1 cellular context compared by ENCODE assay signal in the genomic region with DNA sequence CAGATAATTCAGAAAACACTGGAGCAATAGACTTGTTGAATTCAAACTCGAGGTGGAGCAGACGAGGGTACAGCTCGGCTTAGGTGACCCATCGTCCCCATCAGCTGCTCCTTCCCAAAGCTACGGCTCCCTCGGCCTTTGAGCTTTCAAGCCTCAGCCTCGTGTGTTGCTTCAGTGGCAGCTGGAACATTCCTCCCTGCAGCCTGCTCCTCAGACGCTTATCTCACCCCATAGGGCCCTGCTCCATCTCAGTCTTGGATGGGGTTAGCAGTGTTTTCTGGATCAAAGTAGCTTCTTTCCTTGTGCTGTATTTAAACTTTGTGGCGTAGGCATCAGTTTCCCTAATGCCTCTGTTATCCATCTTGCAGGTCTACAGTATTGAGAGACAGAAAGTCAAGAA.
TF ChIP-seq lines count a peak whose summit lies in the region.

No MANE protein-coding gene starts in this region.

TF ChIP-seq in IMR-90, 13 proteins besides CTCF, POLR2A, EP300 and RAD21 (continued from another document):
- TF ChIP-seq FOS (IDR thresholded peaks at IDR 0.05; ENCODE audit: low read depth, low read length), result no peak
- TF ChIP-seq USF2 (IDR thresholded peaks at IDR 0.05; ENCODE audit: low read depth, low read length), result no peak
- no peak for TF ChIP-seq RCOR1 (IDR thresholded peaks at IDR 0.05; ENCODE audit: insufficient replicate concordance, low read length)
- no peak for TF ChIP-seq MAZ (IDR thresholded peaks at IDR 0.05; ENCODE audit: borderline replicate concordance, low read depth, low read length)
- no peak for TF ChIP-seq MXI1 (IDR thresholded peaks at IDR 0.05; ENCODE audit: borderline replicate concordance, low read depth, low read length)
- no peak for TF ChIP-seq RFX5 (IDR thresholded peaks at IDR 0.05; ENCODE audit: low read depth, low read length)
- TF ChIP-seq SMC3 (IDR thresholded peaks at IDR 0.05; ENCODE audit: low read depth, low read length), result no peak
- no peak for TF ChIP-seq BHLHE40 (IDR thresholded peaks at IDR 0.05; ENCODE audit: low read depth, low read length)
- TF ChIP-seq MAFK (IDR thresholded peaks at IDR 0.05; ENCODE audit: low read depth, low read length), result no peak
- TF ChIP-seq CHD1 (IDR thresholded peaks at IDR 0.05; ENCODE audit: low read depth, low read length), result no peak
